In the genomic region with DNA sequence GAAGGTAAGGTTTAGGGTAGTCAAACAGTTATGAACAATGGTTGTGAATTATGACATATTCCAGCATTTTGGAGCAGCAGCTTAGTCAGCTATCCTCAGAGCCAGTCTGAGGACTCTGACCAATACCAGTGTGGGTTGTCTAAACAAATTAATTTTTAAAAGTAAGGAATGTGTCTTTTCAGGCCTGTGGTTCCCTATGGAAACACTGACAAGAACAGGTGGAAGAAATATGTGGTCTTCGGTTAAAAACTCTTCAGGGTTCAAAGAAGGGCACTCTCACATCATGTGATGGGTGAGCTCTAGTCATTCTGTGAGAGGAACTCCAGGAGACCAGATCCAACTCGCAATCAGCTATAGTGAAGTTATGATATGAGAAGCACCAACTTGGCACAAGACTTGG, we compare ENCODE assay signal across 32 cellular contexts. TPM values are rescaled to one million over a fixed set of nuclear protein-coding genes. Genes with fewer than 3 reads are reported as not detected.
"Had no signal": no experiment of that assay in that cellular context is flagged by ENCODE, and none has a peak within 500 bp of the region (broad histone marks: within the 10 kb centered on the region; RNA-seq: fewer than 3 reads in every experiment).

No MANE protein-coding gene starts in this region.

- H3K36me3 Mint-ChIP-seq: activated CD8-positive, alpha-beta memory T cell treated with anti-CD3 and anti-CD28 coated beads, Interleukin-2, amount 10 ng/mL, durations not matched to agents 7 days and 5 days; activated naive CD4-positive, alpha-beta T cell treated with anti-CD3 and anti-CD28 coated beads, Interleukin-2, amount 10 ng/mL, durations not matched to agents 7 days and 5 days; activated naive CD8-positive, alpha-beta T cell had no signal

- H3K4me3 Mint-ChIP-seq: activated CD4-positive, alpha-beta memory T cell treated with anti-CD3 and anti-CD28 coated beads, Interleukin-2, amount 10 ng/mL, durations not matched to agents 7 days and 5 days; activated CD8-positive, alpha-beta memory T cell treated with anti-CD3 and anti-CD28 coated beads, Interleukin-2, amount 10 ng/mL, durations not matched to agents 7 days and 5 days; activated naive CD4-positive, alpha-beta T cell treated with anti-CD3 and anti-CD28 coated beads, Interleukin-2, amount 10 ng/mL, durations not matched to agents 7 days and 5 days; activated naive CD8-positive, alpha-beta T cell; activated naive CD8-positive, alpha-beta T cell treated with anti-CD3 and anti-CD28 coated beads, Interleukin-2, amount 50 U/mL, for 24 hours; activated T-cell treated with anti-CD3 and anti-CD28 coated beads, Interleukin-2, amount 50 U/mL, for 72 hours; T-helper 17 cell had no signal

- H3K9ac ChIP-seq: SK-N-SH had no signal

- H3K27ac ChIP-seq: brain microvascular endothelial cell, SJSA1, VCaP had no signal

- H3K9me3 Mint-ChIP-seq: activated CD4-positive, alpha-beta memory T cell treated with anti-CD3 and anti-CD28 coated beads, Interleukin-2, amount 10 ng/mL, durations not matched to agents 7 days and 5 days; activated naive CD4-positive, alpha-beta T cell treated with anti-CD3 and anti-CD28 coated beads, Interleukin-2, amount 10 ng/mL, durations not matched to agents 7 days and 5 days; activated naive CD8-positive, alpha-beta T cell treated with anti-CD3 and anti-CD28 coated beads, Interleukin-2, amount 50 U/mL, for 24 hours; activated T-cell treated with anti-CD3 and anti-CD28 coated beads, Interleukin-2, amount 50 U/mL, for 72 hours had no signal

- H3K4me3 ChIP-seq: MG63, SJSA1 had no signal

- H3K9me3 ChIP-seq: MG63, SJSA1, SK-N-SH had no signal

- H3K36me3 ChIP-seq: brain microvascular endothelial cell had no signal

- H3K27ac Mint-ChIP-seq: activated CD4-positive, alpha-beta memory T cell treated with anti-CD3 and anti-CD28 coated beads, Interleukin-2, amount 10 ng/mL, durations not matched to agents 7 days and 5 days; activated CD8-positive, alpha-beta memory T cell treated with anti-CD3 and anti-CD28 coated beads, Interleukin-2, amount 10 ng/mL, durations not matched to agents 7 days and 5 days; activated naive CD4-positive, alpha-beta T cell treated with anti-CD3 and anti-CD28 coated beads, Interleukin-2, amount 10 ng/mL, durations not matched to agents 7 days and 5 days; activated naive CD8-positive, alpha-beta T cell; activated naive CD8-positive, alpha-beta T cell treated with anti-CD3 and anti-CD28 coated beads, Interleukin-2, amount 50 U/mL, for 24 hours; activated T-cell treated with anti-CD3 and anti-CD28 coated beads, Interleukin-2, amount 50 U/mL, for 72 hours; T-helper 17 cell had no signal

- DNase-seq: activated CD4-positive, alpha-beta memory T cell treated with anti-CD3 and anti-CD28 coated beads, Interleukin-2, amount 10 ng/mL, durations not matched to agents 7 days and 5 days; activated CD4-positive, alpha-beta T cell treated with anti-CD3 and anti-CD28 coated beads for 1 hour; activated CD4-positive, alpha-beta T cell treated with anti-CD3 and anti-CD28 coated beads for 48 hours; activated CD4-positive, CD25-positive, alpha-beta regulatory T cell; activated CD8-positive, alpha-beta memory T cell treated with anti-CD3 and anti-CD28 coated beads for 24 hours; activated CD8-positive, alpha-beta memory T cell treated with anti-CD3 and anti-CD28 coated beads, Interleukin-2, amount 10 ng/mL, durations not matched to agents 7 days and 5 days; activated CD8-positive, alpha-beta memory T cell treated with anti-CD3 and anti-CD28 coated beads, Interleukin-2, amount 50 U/mL, for 48 hours; activated effector memory CD4-positive, alpha-beta T cell treated with Interleukin-2 at 50 U/mL for 16 hours; activated naive CD4-positive, alpha-beta T cell treated with anti-CD3 and anti-CD28 coated beads, Interleukin-2, amount 10 ng/mL, durations not matched to agents 7 days and 5 days; activated naive CD8-positive, alpha-beta T cell treated with anti-CD3 and anti-CD28 coated beads, Interleukin-2, amount 50 U/mL, for 24 hours; activated T-cell treated with anti-CD3 and anti-CD28 coated beads, Interleukin-2, amount 50 U/mL, for 72 hours; brain microvascular endothelial cell; central memory CD4-positive, alpha-beta T cell; Karpas-422; KBM-7; MG63; NCI-H1048; NCI-H1105 treated with DMSO at 0.1 percent for 48 hours; NCI-H1694; NCI-H1930; NCI-H2081 treated with DMSO at 0.1 percent for 48 hours; NCI-H226; NCI-H446 treated with DMSO at 0.1 percent for 48 hours; NCI-H524 treated with DMSO at 0.1 percent for 48 hours; SHP77; SK-N-SH; T-helper 17 cell had no signal

- ATAC-seq: activated CD8-positive, alpha-beta memory T cell treated with anti-CD3 and anti-CD28 coated beads, Interleukin-2, amount 10 ng/mL, durations not matched to agents 7 days and 5 days; activated naive CD8-positive, alpha-beta T cell treated with anti-CD3 and anti-CD28 coated beads, Interleukin-2, amount 50 U/mL, for 24 hours; activated T-cell treated with anti-CD3 and anti-CD28 coated beads, Interleukin-2, amount 50 U/mL, for 72 hours; Panc1; T-helper 17 cell had no signal

- H3K4me1 Mint-ChIP-seq: activated CD4-positive, alpha-beta memory T cell treated with anti-CD3 and anti-CD28 coated beads, Interleukin-2, amount 10 ng/mL, durations not matched to agents 7 days and 5 days; activated CD8-positive, alpha-beta memory T cell treated with anti-CD3 and anti-CD28 coated beads, Interleukin-2, amount 10 ng/mL, durations not matched to agents 7 days and 5 days; activated naive CD4-positive, alpha-beta T cell treated with anti-CD3 and anti-CD28 coated beads, Interleukin-2, amount 10 ng/mL, durations not matched to agents 7 days and 5 days; T-helper 17 cell had no signal

RNA-seq across cellular contexts. Expression of a gene that starts 33.5 kb away (rescaled TPM):
- total RNA-seq: activated CD4-positive, alpha-beta memory T cell treated with anti-CD3 and anti-CD28 coated beads, Interleukin-2, amount 10 ng/mL, durations not matched to agents 7 days and 5 days; activated CD8-positive, alpha-beta memory T cell treated with anti-CD3 and anti-CD28 coated beads, Interleukin-2, amount 10 ng/mL, durations not matched to agents 7 days and 5 days; activated T-cell treated with anti-CD3 and anti-CD28 coated beads, Interleukin-2, amount 50 U/mL, for 72 hours; RPMI7951; SJSA1; T-helper 17 cell had no signal
- polyA plus RNA-seq: SK-N-SH had no signal
